Comparison of ENCODE assay signal across 12 cellular contexts in the genomic region with DNA sequence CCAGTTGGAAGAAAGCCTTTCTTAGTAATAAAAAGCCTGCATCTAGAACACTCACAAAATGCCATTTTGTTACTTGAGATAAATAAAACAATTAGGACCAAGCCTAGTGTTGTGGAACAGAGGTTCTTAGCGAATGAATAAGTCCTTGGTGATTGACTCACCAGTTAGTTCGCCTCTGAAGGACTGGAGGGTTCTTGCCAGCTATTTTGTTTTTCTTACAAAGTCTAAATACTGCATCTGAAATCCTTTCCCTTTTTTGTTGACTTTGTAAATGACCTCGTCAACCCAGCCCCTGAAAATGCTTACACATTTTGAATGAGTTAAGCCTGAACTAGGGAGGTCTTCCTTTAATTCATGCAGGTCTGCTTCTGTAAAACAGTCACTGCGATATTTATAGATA. TPM values are rescaled to one million over a fixed set of nuclear protein-coding genes. Genes with fewer than 3 reads are reported as not detected.
A peak's percentile ranks its signal among the peaks of the same experiment; 100 is the strongest.
DNase-seq lines count a peak whose midpoint lies in the region; ATAC-seq, FAIRE-seq and TF ChIP-seq lines count a peak whose summit lies in the region.
"Had no signal": no experiment of that assay in that cellular context is flagged by ENCODE, and none has a peak within 500 bp of the region (broad histone marks: within the 10 kb centered on the region; RNA-seq: fewer than 3 reads in every experiment).

No MANE protein-coding gene starts in this region.

- H3K4me1 Mint-ChIP-seq in neural crest cell: peaks cover 53% of the 10 kb centered on the region
- peaks cover 7% of the 10 kb centered on the region for H3K4me1 Mint-ChIP-seq in activated T-cell treated with anti-CD3 and anti-CD28 coated beads, Interleukin-2, amount 50 U/mL, for 4 hours (ENCODE audit: low read depth)
- H3K4me1 Mint-ChIP-seq in T-cell: peaks cover 3 to 11% (median 7%) of the 10 kb centered on the region in 3 donors
- H3K4me1 Mint-ChIP-seq in activated naive CD8-positive, alpha-beta T cell treated with anti-CD3 and anti-CD28 coated beads, Interleukin-2, amount 50 U/mL, for 24 hours: peaks cover 8% of the 10 kb centered on the region

- no peak overlapping the region for H3K4me3 Mint-ChIP-seq in neural crest cell
- H3K4me3 Mint-ChIP-seq in activated T-cell treated with anti-CD3 and anti-CD28 coated beads, Interleukin-2, amount 50 U/mL, for 4 hours: no peak overlapping the region
- no peak overlapping the region for H3K4me3 Mint-ChIP-seq in T-cell
- no peak overlapping the region for H3K4me3 Mint-ChIP-seq in activated naive CD8-positive, alpha-beta T cell treated with anti-CD3 and anti-CD28 coated beads, Interleukin-2, amount 50 U/mL, for 24 hours
- H3K4me3 Mint-ChIP-seq: activated CD4-positive, alpha-beta T cell treated with anti-CD3 and anti-CD28 coated beads, Interleukin-2, amount 10 ng/mL, durations not matched to agents 7 days and 5 days; natural killer cell treated with Interleukin-12 subunit alpha and Interleukin-12 subunit beta and Interleukin-15 and Interleukin-18, amount 100 ng/mL, for 72 hours had no signal

- ATAC-seq in Panc1 (no peak), GM19397 (IDR thresholded peaks at IDR 0.05; ENCODE audit: unreplicated experiment) (no peak), T-cell (replicated peaks in 1 of 4) (no peak)
- no peak for ATAC-seq in activated T-cell treated with anti-CD3 and anti-CD28 coated beads, Interleukin-2, amount 50 U/mL, for 4 hours
- ATAC-seq in activated naive CD8-positive, alpha-beta T cell treated with anti-CD3 and anti-CD28 coated beads, Interleukin-2, amount 50 U/mL, for 24 hours: no peak
- ATAC-seq: natural killer cell treated with Interleukin-12 subunit alpha and Interleukin-12 subunit beta and Interleukin-15 and Interleukin-18, amount 100 ng/mL, for 72 hours had no signal

- peaks cover 3% of the 10 kb centered on the region; the same call in 1 of the 2 replicates for H3K36me3 ChIP-seq in BJ (ENCODE audit: control insufficient read depth, insufficient read depth, low read length)
- H3K36me3 ChIP-seq in Panc1 (ENCODE audit: control insufficient read depth, insufficient read depth, low read length): no peaks in the 10 kb centered on the region
- H3K36me3 ChIP-seq in endothelial cell of umbilical vein (ENCODE audit: control insufficient read depth in 2 of 2, extremely low read depth in 1 of 2, insufficient read depth in 2 of 2, low read length in 2 of 2): no peaks in the 10 kb centered on the region

- H3K4me3 ChIP-seq in BJ (ENCODE audit: low read depth, low read length): no peak overlapping the region
- peak overlapping the region in 1 of 2 experiments; percentile 8; a peak in 2 of 4 replicates for H3K4me3 ChIP-seq in Panc1 (ENCODE audit: low read depth in 2 of 2, low read length in 2 of 2)
- H3K4me3 ChIP-seq in endothelial cell of umbilical vein (replicated peaks in 1 of 3; ENCODE audit: insufficient read depth in 1 of 3, low read depth in 1 of 3, low read length in 3 of 3): peak overlapping the region in 1 of 3 experiments; percentile 39

- peak overlapping the region; percentile 59 for H3K4me2 ChIP-seq in endothelial cell of umbilical vein (ENCODE audit: insufficient read depth, low read length)

- DNase-seq in BJ (ENCODE audit: low read depth): peak; percentile 62
- no peak for DNase-seq in Panc1 (ENCODE audit: low read depth, low spot score)
- DNase-seq in endothelial cell of umbilical vein (ENCODE audit: low read depth, low spot score): peak; percentile 93
- no peak for DNase-seq in neural crest cell (ENCODE audit: low read depth, low spot score)
- DNase-seq in activated T-cell treated with anti-CD3 and anti-CD28 coated beads, Interleukin-2, amount 50 U/mL, for 4 hours: no peak
- DNase-seq in T-cell: no peak
- DNase-seq in activated naive CD8-positive, alpha-beta T cell treated with anti-CD3 and anti-CD28 coated beads, Interleukin-2, amount 50 U/mL, for 24 hours: no peak
- DNase-seq: activated CD4-positive, alpha-beta T cell treated with anti-CD3 and anti-CD28 coated beads, Interleukin-2, amount 10 ng/mL, durations not matched to agents 7 days and 5 days; anterior cingulate cortex; NCI-H1417 treated with DMSO at 0.1 percent for 48 hours had no signal

- H3K27ac ChIP-seq in Panc1 (ENCODE audit: low read length) (peak overlapping the region; percentile 90), endothelial cell of umbilical vein (ENCODE audit: insufficient read depth, low read depth, low read length) (peak overlapping the region; percentile 89)

- H3K9me3 ChIP-seq in Panc1 (ENCODE audit: control insufficient read depth, insufficient read depth, low read depth, low read length): no peaks in the 10 kb centered on the region
- no peaks in the 10 kb centered on the region for H3K9me3 ChIP-seq in endothelial cell of umbilical vein (replicated peaks; ENCODE audit: control insufficient read depth, insufficient read depth, low read length)

- peaks cover 64% of the 10 kb centered on the region for H3K79me2 ChIP-seq in endothelial cell of umbilical vein (ENCODE audit: control insufficient read depth, insufficient read depth, low read length)

- H3K9me1 ChIP-seq in endothelial cell of umbilical vein (replicated peaks; ENCODE audit: control insufficient read depth, extremely low read depth, insufficient read depth, low read length): no peaks in the 10 kb centered on the region

- H3K27ac Mint-ChIP-seq in neural crest cell (ENCODE audit: unreplicated experiment): peak overlapping the region; percentile 82
- H3K27ac Mint-ChIP-seq in T-cell: no peak overlapping the region
- no peak overlapping the region for H3K27ac Mint-ChIP-seq in activated naive CD8-positive, alpha-beta T cell treated with anti-CD3 and anti-CD28 coated beads, Interleukin-2, amount 50 U/mL, for 24 hours
- H3K27ac Mint-ChIP-seq: activated CD4-positive, alpha-beta T cell treated with anti-CD3 and anti-CD28 coated beads, Interleukin-2, amount 10 ng/mL, durations not matched to agents 7 days and 5 days; natural killer cell treated with Interleukin-12 subunit alpha and Interleukin-12 subunit beta and Interleukin-15 and Interleukin-18, amount 100 ng/mL, for 72 hours had no signal

- peak overlapping the region; percentile 75 for H3K9ac ChIP-seq in endothelial cell of umbilical vein (replicated peaks; ENCODE audit: extremely low read depth, insufficient read depth, low read length)

- dilution Hi-C loops in endothelial cell of umbilical vein (cut with MboI; ENCODE audit: extremely low pct_ligation_motif_present, low sequenced_read_pairs): no loop called here

- in situ Hi-C loops in Panc1 (cut with HindIII; ENCODE audit: low pct_unique_long_range_greater_than_20kb, low sequenced_read_pairs): no loop called here

- TF ChIP-seq POLR2A in endothelial cell of umbilical vein (IDR thresholded peaks at IDR 0.05; ENCODE audit: low read depth, low read length): peak; percentile 43

- FAIRE-seq in endothelial cell of umbilical vein (lab: Jason Lieb, UNC): peak; percentile 92

- POLR2A ChIA-PET in BJ (lab: Charles Lee) (no interaction called here), Panc1 (lab: Charles Lee) (no interaction called here), endothelial cell of umbilical vein (lab: Charles Lee) (no interaction called here), T-cell (lab: Charles Lee) (no interaction called here)

- H3K27me3 ChIP-seq in BJ (ENCODE audit: control insufficient read depth, insufficient read depth, low read length): no peaks in the 10 kb centered on the region
- no peaks in the 10 kb centered on the region for H3K27me3 ChIP-seq in Panc1 (ENCODE audit: control insufficient read depth, insufficient read depth, low read length)
- no peaks in the 10 kb centered on the region for H3K27me3 ChIP-seq in endothelial cell of umbilical vein (ENCODE audit: control insufficient read depth in 2 of 2, insufficient read depth in 2 of 2, low read length in 2 of 2)

- H3K9me3 Mint-ChIP-seq in neural crest cell: peaks cover 4% of the 10 kb centered on the region
- H3K9me3 Mint-ChIP-seq in activated T-cell treated with anti-CD3 and anti-CD28 coated beads, Interleukin-2, amount 50 U/mL, for 4 hours: peaks cover 16% of the 10 kb centered on the region
- peaks cover 0 to 15% (median 0%) of the 10 kb centered on the region in 3 donors for H3K9me3 Mint-ChIP-seq in T-cell
- H3K9me3 Mint-ChIP-seq in activated naive CD8-positive, alpha-beta T cell treated with anti-CD3 and anti-CD28 coated beads, Interleukin-2, amount 50 U/mL, for 24 hours: peaks cover 15% of the 10 kb centered on the region
- H3K9me3 Mint-ChIP-seq: natural killer cell treated with Interleukin-12 subunit alpha and Interleukin-12 subunit beta and Interleukin-15 and Interleukin-18, amount 100 ng/mL, for 72 hours had no signal

- H3K27me3 Mint-ChIP-seq in neural crest cell (ENCODE audit: low read depth) (no peaks in the 10 kb centered on the region), T-cell (no peaks in the 10 kb centered on the region)
- no peaks in the 10 kb centered on the region for H3K27me3 Mint-ChIP-seq in activated T-cell treated with anti-CD3 and anti-CD28 coated beads, Interleukin-2, amount 50 U/mL, for 4 hours (ENCODE audit: low read depth)
- no peaks in the 10 kb centered on the region for H3K27me3 Mint-ChIP-seq in activated naive CD8-positive, alpha-beta T cell treated with anti-CD3 and anti-CD28 coated beads, Interleukin-2, amount 50 U/mL, for 24 hours
- H3K27me3 Mint-ChIP-seq: activated CD4-positive, alpha-beta T cell treated with anti-CD3 and anti-CD28 coated beads, Interleukin-2, amount 10 ng/mL, durations not matched to agents 7 days and 5 days; natural killer cell treated with Interleukin-12 subunit alpha and Interleukin-12 subunit beta and Interleukin-15 and Interleukin-18, amount 100 ng/mL, for 72 hours had no signal

- BruUV-seq in Panc1 (replicated peaks; lab: Mats Ljungman, UMichigan) (no TSS peak), endothelial cell of umbilical vein (replicated peaks; lab: Mats Ljungman, UMichigan) (no TSS peak)

- CTCF ChIA-PET in BJ (lab: Yijun Ruan, JAX): interaction anchor here (0.8 to 2.2 kb wide), 4 partner anchors 17 to 603 kb away, joined by 3 to 6 read pairs (median 5); a partner anchor contains a TSS
- CTCF ChIA-PET in Panc1 (lab: Charles Lee): no interaction called here
- CTCF ChIA-PET in endothelial cell of umbilical vein (lab: Charles Lee): interaction anchor here (1.0 to 3.7 kb wide), 11 partner anchors 10 to 51 kb away, joined by 3 to 42 read pairs (median 4); no protein-coding TSS in a partner anchor
- CTCF ChIA-PET in T-cell (lab: Charles Lee): interaction anchor here in 1 of 2 donors (0.6 kb wide), 1 partner anchor 12 kb away, joined by 3 read pairs; no protein-coding TSS in a partner anchor

- TF ChIP-seq CTCF in BJ (IDR thresholded peaks at IDR 0.05; ENCODE audit: insufficient read depth, low read depth, low read length) (no peak), Panc1 (IDR thresholded peaks at IDR 0.05) (no peak), endothelial cell of umbilical vein (IDR thresholded peaks at IDR 0.05; ENCODE audit: extremely low read depth in 1 of 2, insufficient read depth in 1 of 2, low read depth in 1 of 2, low read length in 2 of 2) (no peak), neural crest cell (conservative IDR thresholded peaks at IDR 0.05) (no peak)

- H3K4me1 ChIP-seq in Panc1 (ENCODE audit: control insufficient read depth, insufficient read depth, low read length) (peaks cover 68% of the 10 kb centered on the region), endothelial cell of umbilical vein (ENCODE audit: control insufficient read depth, extremely low read depth, insufficient read depth, low read length) (peaks cover 75% of the 10 kb centered on the region)

- H3K36me3 Mint-ChIP-seq in neural crest cell (ENCODE audit: low read depth) (peaks cover 14% of the 10 kb centered on the region), T-cell (peaks cover 39% of the 10 kb centered on the region)
- peaks cover 26% of the 10 kb centered on the region for H3K36me3 Mint-ChIP-seq in activated T-cell treated with anti-CD3 and anti-CD28 coated beads, Interleukin-2, amount 50 U/mL, for 4 hours (ENCODE audit: insufficient read depth)
- peaks cover 20% of the 10 kb centered on the region for H3K36me3 Mint-ChIP-seq in activated naive CD8-positive, alpha-beta T cell treated with anti-CD3 and anti-CD28 coated beads, Interleukin-2, amount 50 U/mL, for 24 hours (ENCODE audit: low read depth)
- H3K36me3 Mint-ChIP-seq: natural killer cell treated with Interleukin-12 subunit alpha and Interleukin-12 subunit beta and Interleukin-15 and Interleukin-18, amount 100 ng/mL, for 72 hours had no signal

- no peak overlapping the region for H2AFZ ChIP-seq in endothelial cell of umbilical vein (ENCODE audit: low read depth, low read length)

- intact Hi-C loops in Panc1 (cut with micrococcal nuclease; ENCODE audit: unreplicated experiment): no loop called here
- intact Hi-C loops in endothelial cell of umbilical vein (cut with micrococcal nuclease): loop anchor here (1.0 kb wide), 1 partner anchor 13 kb away; no protein-coding TSS in a partner anchor

- H4K20me1 ChIP-seq in endothelial cell of umbilical vein (replicated peaks; ENCODE audit: control insufficient read depth, extremely low read depth, insufficient read depth, low read length): no peaks in the 10 kb centered on the region

RNA-seq across cellular contexts. Expression of a gene that starts 45.1 kb away (rescaled TPM):
- polyA plus RNA-seq in BJ (2011; rRNA removed): 10.8 and 27.2 TPM in 2 replicates
- 19.8 and 29.9 TPM in 2 replicates for polyA minus RNA-seq in BJ (2011; rRNA and poly(A)+ RNA removed)
- 31.6 TPM for total RNA-seq in Panc1 (2021; ENCODE audit: unreplicated experiment)
- polyA plus RNA-seq in Panc1 (2012; ENCODE audit: insufficient read length): 17.4 TPM
- 35.4 and 39.9 TPM in 2 replicates for total RNA-seq in endothelial cell of umbilical vein
- polyA plus RNA-seq in endothelial cell of umbilical vein: 9.1 and 11.9 TPM in 2 replicates
- polyA plus RNA-seq in endothelial cell of umbilical vein (2011; cell fraction: cytosol; rRNA removed): 7.3 and 8.1 TPM in 2 replicates
- 46.6 and 57.5 TPM in 2 replicates for polyA plus RNA-seq in endothelial cell of umbilical vein (2011; cell fraction: nucleus; rRNA removed)
- 23.9 and 24.6 TPM in 2 replicates for polyA plus RNA-seq in endothelial cell of umbilical vein (2012)
- 39.4 and 43.0 TPM in 2 replicates for polyA minus RNA-seq in endothelial cell of umbilical vein
- 24.6 TPM for polyA minus RNA-seq in endothelial cell of umbilical vein (2011; cell fraction: cytosol; rRNA and poly(A)+ RNA removed)
- 53.3 and 80.0 TPM in 2 replicates for polyA minus RNA-seq in endothelial cell of umbilical vein (2011; cell fraction: nucleus; rRNA and poly(A)+ RNA removed)
- total RNA-seq in neural crest cell: 44.1 and 45.7 TPM in 2 replicates
- total RNA-seq in activated T-cell treated with anti-CD3 and anti-CD28 coated beads, Interleukin-2, amount 50 U/mL, for 4 hours: 10 to 100 TPM; 48.8 to 52.5 (median 49.2) TPM
- 10 to 100 TPM; 62.8 to 81.5 (median 69.1) TPM for total RNA-seq in T-cell

RNA-seq across cellular contexts. Expression of a gene that starts 49.5 kb away (rescaled TPM):
- 9.8 and 13.9 TPM in 2 replicates for polyA plus RNA-seq in BJ (2011; rRNA removed)
- 28.7 and 29.9 TPM in 2 replicates for polyA minus RNA-seq in BJ (2011; rRNA and poly(A)+ RNA removed)
- 49.7 TPM for total RNA-seq in Panc1 (2021; ENCODE audit: unreplicated experiment)
- polyA plus RNA-seq in Panc1 (2012; ENCODE audit: insufficient read length): 19.4 TPM
- 33.3 and 39.5 TPM in 2 replicates for total RNA-seq in endothelial cell of umbilical vein
- 11.9 and 12.6 TPM in 2 replicates for polyA plus RNA-seq in endothelial cell of umbilical vein
- 8.9 and 9.8 TPM in 2 replicates for polyA plus RNA-seq in endothelial cell of umbilical vein (2011; cell fraction: cytosol; rRNA removed)
- polyA plus RNA-seq in endothelial cell of umbilical vein (2011; cell fraction: nucleus; rRNA removed): 35.5 and 37.7 TPM in 2 replicates
- polyA plus RNA-seq in endothelial cell of umbilical vein (2012): 15.2 and 19.2 TPM in 2 replicates
- polyA minus RNA-seq in endothelial cell of umbilical vein: 46.6 and 57.5 TPM in 2 replicates
- 14.3 TPM for polyA minus RNA-seq in endothelial cell of umbilical vein (2011; cell fraction: cytosol; rRNA and poly(A)+ RNA removed)
- polyA minus RNA-seq in endothelial cell of umbilical vein (2011; cell fraction: nucleus; rRNA and poly(A)+ RNA removed): 35.4 and 38.2 TPM in 2 replicates
- total RNA-seq in neural crest cell: 41.8 and 44.4 TPM in 2 replicates
- 10 to 100 TPM; 17.9 to 18.4 (median 18.2) TPM for total RNA-seq in activated T-cell treated with anti-CD3 and anti-CD28 coated beads, Interleukin-2, amount 50 U/mL, for 4 hours
- 10 to 100 TPM; 21.1 to 40.2 (median 31.3) TPM for total RNA-seq in T-cell

Comparison
In these comparisons a context has a peak if more than half of its experiments do, and no peak if none do; other contexts are left out.
1. DNase-seq: peak in BJ (single experiment) and endothelial cell of umbilical vein (single experiment); none in Panc1 (single experiment), neural crest cell (single experiment), activated T-cell treated with anti-CD3 and anti-CD28 coated beads, Interleukin-2, amount 50 U/mL, for 4 hours (single experiment), T-cell (0 of 34) and activated naive CD8-positive, alpha-beta T cell treated with anti-CD3 and anti-CD28 coated beads, Interleukin-2, amount 50 U/mL, for 24 hours (single experiment).